In genomic region chr11:47642099-47642855, GRCh38 we compare ENCODE assay signal across 7 cellular contexts.
DNase-seq lines count a peak whose midpoint lies in the region; ATAC-seq and TF ChIP-seq lines count a peak whose summit lies in the region.

Gene MTCH2, minus strand, starts transcription at chr11:47642559. Its CDS starts 94 bp downstream, at chr11:47642465.

- DNase-seq in NCI-H2029 treated with DMSO at 0.1 percent for 48 hours (lab: John Stamatoyannopoulos, UW) (peak; percentile 93), T-helper 9 cell (peak; percentile 94), astrocyte of the hippocampus (ENCODE audit: low read depth, low spot score) (peak; percentile 99), hippocampal formation (lab: John Stamatoyannopoulos, UW) (peak; percentile 93 to 96), retinal pigment epithelial cell (ENCODE audit: low read depth) (peak; percentile 84)

- ATAC-seq in GM18508 (IDR thresholded peaks at IDR 0.05; ENCODE audit: insufficient read depth, unreplicated experiment): peak; percentile 85
- ATAC-seq in HG03025 (IDR thresholded peaks at IDR 0.05; ENCODE audit: low FRiP score, unreplicated experiment): peak; percentile 88

- peak within 1 kb of the TSS; percentile 82 for H3K4me3 ChIP-seq in retinal pigment epithelial cell (ENCODE audit: low read length)

- TF ChIP-seq CTCF in retinal pigment epithelial cell (conservative IDR thresholded peaks at IDR 0.05; ENCODE audit: low read depth, low read length): no peak

Comparison
In these comparisons a context has a peak if more than half of its experiments do, and no peak if none do; other contexts are left out.
1. Peak in every context shown above with its lines: DNase-seq, ATAC-seq and H3K4me3 ChIP-seq.